In genomic region chr11:102603091-102603490, GRCh38 we compare ENCODE assay signal across 11 cellular contexts. TPM values are rescaled to one million over a fixed set of nuclear protein-coding genes. Genes with fewer than 3 reads are reported as not detected.
DNase-seq lines count a peak whose midpoint lies in the region; ATAC-seq and TF ChIP-seq lines count a peak whose summit lies in the region.
"Had no signal": no experiment of that assay in that cellular context is flagged by ENCODE, and none has a peak within 500 bp of the region (broad histone marks: within the 10 kb centered on the region; RNA-seq: fewer than 3 reads in every experiment).

No MANE protein-coding gene starts in this region.

- TF ChIP-seq POLR2A in thyroid gland (IDR thresholded peaks at IDR 0.05), result no peak

- no peak overlapping the region for H3K4me3 ChIP-seq in astrocyte of the spinal cord (ENCODE audit: low read depth, low read length)
- H3K4me3 ChIP-seq in right cardiac atrium (ENCODE audit: low read length), result no peak overlapping the region
- no peak overlapping the region for H3K4me3 ChIP-seq in thyroid gland (replicated peaks in 1 of 3)

- H3K27ac ChIP-seq in right cardiac atrium (ENCODE audit: low read length) (peak overlapping the region; percentile 79), thyroid gland (no peak overlapping the region)

- intact Hi-C loops in right cardiac atrium (cut with DNase I), result loop anchor here in 2 of 4 donors (10.0 kb wide), 1 partner anchor 258 kb away; the partner anchor contains the start of gene BIRC2 (in 2 of the 2)
- intact Hi-C loops in thyroid gland (cut with DNase I), result no loop called here

- H3K9me3 ChIP-seq in right cardiac atrium (ENCODE audit: control insufficient read depth, low read length) (no peaks in the 10 kb centered on the region), thyroid gland (no peaks in the 10 kb centered on the region)

- peaks cover 2% of the 10 kb centered on the region for H3K4me1 ChIP-seq in right cardiac atrium (ENCODE audit: control insufficient read depth, insufficient read depth, low read length)
- H3K4me1 ChIP-seq in thyroid gland, result no peaks in the 10 kb centered on the region

- DNase-seq in GM03348 (ENCODE audit: low spot score), result peak; percentile 24
- peak; percentile 85 for DNase-seq in astrocyte of the spinal cord (ENCODE audit: low read depth, low spot score)
- DNase-seq in right cardiac atrium, result peak in 1 of 3 donors; percentile 47
- peak; percentile 92 for DNase-seq in renal cortical epithelial cell (ENCODE audit: low read depth)
- DNase-seq in NCI-H748 (lab: John Stamatoyannopoulos, UW; ENCODE audit: unreplicated experiment), result no peak
- DNase-seq in thyroid gland, result no peak
- DNase-seq: activated B cell treated with CpG ODN at 0.5 μM for 24 hours; activated naive CD8-positive, alpha-beta T cell treated with anti-CD3 and anti-CD28 coated beads, Interleukin-2, amount 50 U/mL, for 24 hours; immature natural killer cell had no signal

- no peak for TF ChIP-seq CTCF in astrocyte of the spinal cord (IDR thresholded peaks at IDR 0.05; ENCODE audit: low read depth, low read length)
- no peak for TF ChIP-seq CTCF in thyroid gland (IDR thresholded peaks at IDR 0.05)

- in situ Hi-C loops in astrocyte of the spinal cord (cut with HindIII; ENCODE audit: low sequenced_read_pairs), result no loop called here

- H3K27me3 ChIP-seq in right cardiac atrium (ENCODE audit: control insufficient read depth, insufficient read depth), result no peaks in the 10 kb centered on the region
- H3K27me3 ChIP-seq in thyroid gland, result no peaks in the 10 kb centered on the region

- 40% methylated on average over 5 of the region's 5 CpGs for WGBS in right cardiac atrium
- 67 to 77% methylated on average over 5 of the region's 5 CpGs for WGBS in thyroid gland, 2 donors

- no peaks in the 10 kb centered on the region for H3K36me3 ChIP-seq in thyroid gland

- ATAC-seq in right cardiac atrium (peak; percentile 87 to 89), HG03457 (IDR thresholded peaks at IDR 0.05; ENCODE audit: unreplicated experiment) (no peak), HG02981 (IDR thresholded peaks at IDR 0.05; ENCODE audit: unreplicated experiment) (no peak)
- ATAC-seq: activated naive CD8-positive, alpha-beta T cell treated with anti-CD3 and anti-CD28 coated beads, Interleukin-2, amount 50 U/mL, for 24 hours had no signal

RNA-seq across cellular contexts. Expression of gene MMP20, which starts 22.0 kb away (rescaled TPM):
- total RNA-seq in right cardiac atrium, result not detected
- not detected for polyA plus RNA-seq in right cardiac atrium
- total RNA-seq in renal cortical epithelial cell, result not detected in 2 replicates
- not detected for total RNA-seq in thyroid gland
- total RNA-seq: activated B cell treated with CpG ODN at 0.5 μM for 24 hours had no signal
- polyA plus RNA-seq: immature natural killer cell had no signal

Comparison
In these comparisons a context has a peak if more than half of its experiments do, and no peak if none do; other contexts are left out.
1. DNase-seq: peak in GM03348 (single experiment), astrocyte of the spinal cord (single experiment) and renal cortical epithelial cell (single experiment); none in NCI-H748 (single experiment) and thyroid gland (0 of 2).
2. ATAC-seq: peak in right cardiac atrium (2 of 2); none in HG03457 (single experiment) and HG02981 (single experiment).